Comparison of ENCODE assay signal across 9 cellular contexts in the genomic region with DNA sequence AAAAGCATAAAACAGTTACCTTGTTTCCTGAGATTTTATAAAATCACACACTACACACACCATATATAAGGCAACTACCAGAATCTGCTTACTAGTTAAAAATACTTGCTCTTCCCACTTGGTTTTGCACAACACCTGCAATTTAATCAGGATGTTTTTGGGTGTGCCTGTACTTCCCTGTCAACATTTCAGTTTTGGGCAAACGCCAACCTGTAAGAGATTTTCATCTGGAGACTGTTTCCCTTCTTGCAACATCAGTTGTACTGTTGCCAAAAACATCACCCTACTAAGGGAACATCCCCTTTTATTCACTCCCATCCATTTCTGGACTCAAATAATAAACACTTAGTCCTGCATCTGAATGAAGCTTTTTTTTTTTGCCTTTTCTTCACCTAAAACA.
DNase-seq lines count a peak whose midpoint lies in the region; ATAC-seq and TF ChIP-seq lines count a peak whose summit lies in the region.
"Had no signal": no experiment of that assay in that cellular context is flagged by ENCODE, and none has a peak within 500 bp of the region (broad histone marks: within the 10 kb centered on the region; RNA-seq: fewer than 3 reads in every experiment).

No MANE protein-coding gene starts in this region.

- no peaks in the 10 kb centered on the region for H3K27me3 Mint-ChIP-seq in activated CD4-positive, alpha-beta T cell treated with anti-CD3 and anti-CD28 coated beads for 36 hours

- H3K4me3 ChIP-seq in PC-3 (ENCODE audit: low read length) (no peak overlapping the region), fibroblast of pulmonary artery (replicated peaks; ENCODE audit: low read depth, low read length) (no peak overlapping the region)

- H3F3A ChIP-seq in PC-3 (ENCODE audit: low read length, unreplicated experiment): no peaks in the 10 kb centered on the region

- no peak overlapping the region for H3K27ac ChIP-seq in PC-3 (ENCODE audit: low read length)

- no peaks in the 10 kb centered on the region; the same call in 1 of the 2 replicates for H3K9me2 ChIP-seq in PC-3 (replicated peaks; ENCODE audit: low read length)

- no peak for ATAC-seq in activated CD4-positive, alpha-beta T cell treated with anti-CD3 and anti-CD28 coated beads for 36 hours
- ATAC-seq in PC-3 (peak; percentile 20; the same call in 1 of the 2 replicates), GM21367 (IDR thresholded peaks at IDR 0.05; ENCODE audit: unreplicated experiment) (no peak), GM19328 (IDR thresholded peaks at IDR 0.05; ENCODE audit: unreplicated experiment) (no peak), GM19324 (IDR thresholded peaks at IDR 0.05; ENCODE audit: low FRiP score, unreplicated experiment) (no peak)
- no peak for ATAC-seq in stimulated activated effector memory CD8-positive, alpha-beta T cell treated with anti-CD3 and anti-CD28 coated beads, Interleukin-12 subunit alpha, Interleukin-12 subunit beta, amount 100 ng/mL, for 72 hours

- H3K79me2 ChIP-seq in PC-3 (ENCODE audit: low read length): no peaks in the 10 kb centered on the region

- POLR2A ChIA-PET in activated CD4-positive, alpha-beta T cell treated with anti-CD3 and anti-CD28 coated beads for 36 hours (lab: Charles Lee): no interaction called here
- POLR2A ChIA-PET in PC-3 (lab: Charles Lee; ENCODE audit: unreplicated experiment): interaction anchor here (0.6 kb wide), 1 partner anchor 174 kb away, joined by 10 read pairs; no protein-coding TSS in a partner anchor

- H3K36me3 ChIP-seq in PC-3 (ENCODE audit: low read depth, low read length): no peaks in the 10 kb centered on the region

- H3K27ac Mint-ChIP-seq in activated CD4-positive, alpha-beta T cell treated with anti-CD3 and anti-CD28 coated beads for 36 hours: peak overlapping the region; percentile 71
- peak overlapping the region; percentile 43 for H3K27ac Mint-ChIP-seq in stimulated activated effector memory CD8-positive, alpha-beta T cell treated with anti-CD3 and anti-CD28 coated beads, Interleukin-12 subunit alpha, Interleukin-12 subunit beta, amount 100 ng/mL, for 72 hours
- H3K27ac Mint-ChIP-seq: CD4-positive, CD25-positive, alpha-beta regulatory T cell had no signal

- no peak overlapping the region for H2AFZ ChIP-seq in PC-3 (ENCODE audit: low read length)

- H3K4me1 ChIP-seq in PC-3 (ENCODE audit: insufficient read depth, low read length): peaks cover 37% of the 10 kb centered on the region

- H3K4me2 ChIP-seq in PC-3 (ENCODE audit: low read length): peak overlapping the region; percentile 17; the same call in 1 of the 2 replicates

- TF ChIP-seq CTCF in PC-3 (conservative IDR thresholded peaks at IDR 0.05; ENCODE audit: low read depth, low read length) (no peak), fibroblast of pulmonary artery (IDR thresholded peaks at IDR 0.05; ENCODE audit: low read length, missing control alignments) (no peak)

- no peak overlapping the region for H3K4me3 Mint-ChIP-seq in activated CD4-positive, alpha-beta T cell treated with anti-CD3 and anti-CD28 coated beads for 36 hours
- peak overlapping the region; percentile 15 for H3K4me3 Mint-ChIP-seq in stimulated activated effector memory CD8-positive, alpha-beta T cell treated with anti-CD3 and anti-CD28 coated beads, Interleukin-12 subunit alpha, Interleukin-12 subunit beta, amount 100 ng/mL, for 72 hours

- no peak for DNase-seq in activated CD4-positive, alpha-beta T cell treated with anti-CD3 and anti-CD28 coated beads for 36 hours
- no peak for DNase-seq in activated CD4-positive, alpha-beta T cell treated with anti-CD3 and anti-CD28 coated beads, Interleukin-2, amount 50 U/mL, for 4 hours
- DNase-seq in PC-3 (peak; percentile 87), fibroblast of pulmonary artery (ENCODE audit: low read depth) (peak; percentile 97)
- no peak for DNase-seq in stimulated activated effector memory CD8-positive, alpha-beta T cell treated with anti-CD3 and anti-CD28 coated beads, Interleukin-12 subunit alpha, Interleukin-12 subunit beta, amount 100 ng/mL, for 72 hours (ENCODE audit: low spot score in 2 of 2)

- no peaks in the 10 kb centered on the region for H3K27me3 ChIP-seq in PC-3 (ENCODE audit: low read length)

- no TSS peak for BruUV-seq in PC-3 (replicated peaks; lab: Mats Ljungman, UMichigan)

- H3K4me1 Mint-ChIP-seq in activated CD4-positive, alpha-beta T cell treated with anti-CD3 and anti-CD28 coated beads for 36 hours: peaks cover 33% of the 10 kb centered on the region
- peaks cover 31% of the 10 kb centered on the region for H3K4me1 Mint-ChIP-seq in stimulated activated effector memory CD8-positive, alpha-beta T cell treated with anti-CD3 and anti-CD28 coated beads, Interleukin-12 subunit alpha, Interleukin-12 subunit beta, amount 100 ng/mL, for 72 hours

- H4K20me1 ChIP-seq in PC-3 (ENCODE audit: low read length): no peaks in the 10 kb centered on the region

- H3K9ac ChIP-seq in PC-3 (ENCODE audit: low read length): no peak overlapping the region

- intact Hi-C loops in activated CD4-positive, alpha-beta T cell treated with anti-CD3 and anti-CD28 coated beads for 36 hours (cut with DNase I, micrococcal nuclease): loop anchor here (1.0 to 5.0 kb wide), 2 partner anchors 18 to 172 kb away; a partner anchor contains a TSS
- intact Hi-C loops in PC-3 (cut with micrococcal nuclease): loop anchor here (2.0 kb wide), 2 partner anchors 13 to 21 kb away; no protein-coding TSS in a partner anchor

- peaks cover 1% of the 10 kb centered on the region for H3K9me3 Mint-ChIP-seq in activated CD4-positive, alpha-beta T cell treated with anti-CD3 and anti-CD28 coated beads for 36 hours (ENCODE audit: low read depth)
- no peaks in the 10 kb centered on the region for H3K9me3 Mint-ChIP-seq in stimulated activated effector memory CD8-positive, alpha-beta T cell treated with anti-CD3 and anti-CD28 coated beads, Interleukin-12 subunit alpha, Interleukin-12 subunit beta, amount 100 ng/mL, for 72 hours

- H3K36me3 Mint-ChIP-seq in activated CD4-positive, alpha-beta T cell treated with anti-CD3 and anti-CD28 coated beads for 36 hours (ENCODE audit: low read depth): no peaks in the 10 kb centered on the region
- no peaks in the 10 kb centered on the region for H3K36me3 Mint-ChIP-seq in stimulated activated effector memory CD8-positive, alpha-beta T cell treated with anti-CD3 and anti-CD28 coated beads, Interleukin-12 subunit alpha, Interleukin-12 subunit beta, amount 100 ng/mL, for 72 hours
- H3K36me3 Mint-ChIP-seq: CD4-positive, CD25-positive, alpha-beta regulatory T cell had no signal

- no peaks in the 10 kb centered on the region for H3K9me3 ChIP-seq in PC-3 (ENCODE audit: low read length)

- CTCF ChIA-PET in activated CD4-positive, alpha-beta T cell treated with anti-CD3 and anti-CD28 coated beads for 36 hours (lab: Charles Lee): interaction anchor here (1.1 kb wide), 1 partner anchor 15 kb away, joined by 3 read pairs; no protein-coding TSS in a partner anchor
- CTCF ChIA-PET in PC-3 (lab: Charles Lee): no interaction called here

Comparison
In these comparisons a context has a peak if more than half of its experiments do, and no peak if none do; other contexts are left out.
1. DNase-seq: peak in PC-3 (single experiment) and fibroblast of pulmonary artery (single experiment); none in activated CD4-positive, alpha-beta T cell treated with anti-CD3 and anti-CD28 coated beads for 36 hours (single experiment), activated CD4-positive, alpha-beta T cell treated with anti-CD3 and anti-CD28 coated beads, Interleukin-2, amount 50 U/mL, for 4 hours (0 of 2) and stimulated activated effector memory CD8-positive, alpha-beta T cell treated with anti-CD3 and anti-CD28 coated beads, Interleukin-12 subunit alpha, Interleukin-12 subunit beta, amount 100 ng/mL, for 72 hours (0 of 2).